8 cellular contexts compared by ENCODE assay signal in the genomic region with DNA sequence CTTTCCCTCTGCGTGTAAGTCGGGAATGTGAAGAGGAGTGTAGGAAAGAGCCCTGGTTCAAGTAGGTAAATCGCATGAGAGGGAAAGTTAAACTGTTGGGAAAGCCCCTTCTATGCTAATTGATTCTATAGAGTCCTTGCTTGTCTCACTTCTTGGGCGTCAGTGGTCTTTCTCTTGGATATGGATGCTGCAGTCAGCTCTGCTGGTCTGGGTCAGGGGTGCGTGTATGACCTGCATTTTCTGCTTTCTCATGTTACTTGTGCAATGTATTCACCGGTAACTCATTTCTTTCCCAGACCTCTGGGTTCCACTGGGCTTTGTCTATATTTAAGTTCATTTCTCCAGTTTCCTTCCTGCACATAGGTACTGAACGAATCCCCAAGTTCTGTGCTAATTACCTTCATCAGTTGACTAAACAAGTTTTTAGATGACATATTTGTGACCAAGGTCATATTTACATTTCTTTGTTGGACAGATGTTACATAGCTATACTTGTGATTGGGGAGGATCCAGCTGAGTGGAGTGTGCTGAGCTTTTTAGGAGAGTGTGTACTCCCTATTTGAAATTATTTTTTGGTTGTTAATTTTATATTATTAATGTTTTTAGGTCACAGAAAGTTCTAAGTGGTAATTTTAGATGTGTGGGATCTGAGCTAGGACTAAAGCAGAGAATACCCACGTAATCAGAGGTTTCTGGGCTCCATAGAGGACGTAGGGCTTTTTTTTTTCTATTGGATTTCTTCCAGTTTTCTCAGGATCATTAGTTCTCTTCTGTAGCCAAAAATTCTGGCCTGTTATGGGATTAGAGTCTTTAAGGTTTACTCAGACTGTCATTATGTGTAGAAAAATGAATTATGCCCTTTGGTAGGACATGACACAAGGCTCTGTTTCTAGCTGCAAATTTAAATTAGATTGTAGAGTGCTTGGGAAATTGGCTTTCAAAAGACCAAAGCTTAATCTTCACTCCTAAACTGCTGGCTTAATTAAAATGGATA. TPM values are rescaled to one million over a fixed set of nuclear protein-coding genes. Genes with fewer than 3 reads are reported as not detected.
DNase-seq lines count a peak whose midpoint lies in the region; ATAC-seq lines count a peak whose summit lies in the region.

No MANE protein-coding gene starts in this region.

- H3K9me3 Mint-ChIP-seq in activated naive CD8-positive, alpha-beta T cell treated with anti-CD3 and anti-CD28 coated beads for 36 hours: no peaks in the 10 kb centered on the region

- H3K4me3 ChIP-seq in iPS DF 6.9 (ENCODE audit: low read length): peak overlapping the region; percentile 64
- H3K4me3 ChIP-seq in skeletal muscle satellite cell (ENCODE audit: low read length): peak overlapping the region; percentile 85

- H3K4me2 ChIP-seq in skeletal muscle satellite cell (ENCODE audit: low read length): peak overlapping the region; percentile 86

- no peaks in the 10 kb centered on the region for H3K27me3 Mint-ChIP-seq in activated naive CD8-positive, alpha-beta T cell treated with anti-CD3 and anti-CD28 coated beads for 36 hours

- peak overlapping the region; percentile 98 for H3K9ac ChIP-seq in skeletal muscle satellite cell (ENCODE audit: low read depth, low read length)

- peak; percentile 43 for DNase-seq in SKM-1 treated with dmso at 0.1 percent for 144 hours (lab: John Stamatoyannopoulos, UW; ENCODE audit: unreplicated experiment)
- no peak for DNase-seq in SKM-1 (lab: John Stamatoyannopoulos, UW; ENCODE audit: unreplicated experiment)
- peak; percentile 75 for DNase-seq in NAMALWA (ENCODE audit: low spot score)
- peak; percentile 17 for DNase-seq in activated naive CD8-positive, alpha-beta T cell treated with anti-CD3 and anti-CD28 coated beads for 36 hours
- no peak for DNase-seq in iPS DF 6.9 (ENCODE audit: low read depth, low spot score)

- H3K27me3 ChIP-seq in iPS DF 6.9 (ENCODE audit: control insufficient read depth, insufficient read depth, low read length) (no peaks in the 10 kb centered on the region), skeletal muscle satellite cell (ENCODE audit: control insufficient read depth, insufficient read depth, low read length) (no peaks in the 10 kb centered on the region)

- no peaks in the 10 kb centered on the region for H3K4me1 ChIP-seq in iPS DF 6.9 (ENCODE audit: control insufficient read depth, insufficient read depth, low read length)
- peaks cover 51% of the 10 kb centered on the region for H3K4me1 ChIP-seq in skeletal muscle satellite cell (ENCODE audit: control insufficient read depth, insufficient read depth, low read length)

- ATAC-seq in GM18867 (IDR thresholded peaks at IDR 0.05; ENCODE audit: unreplicated experiment) (no peak), GM18517 (IDR thresholded peaks at IDR 0.05; ENCODE audit: unreplicated experiment) (no peak)

- peak overlapping the region; percentile 92 for H3K4me3 Mint-ChIP-seq in activated naive CD8-positive, alpha-beta T cell treated with anti-CD3 and anti-CD28 coated beads for 36 hours

- peaks cover 45% of the 10 kb centered on the region for H3K36me3 Mint-ChIP-seq in activated naive CD8-positive, alpha-beta T cell treated with anti-CD3 and anti-CD28 coated beads for 36 hours

- peak overlapping the region; percentile 98 for H3K27ac Mint-ChIP-seq in activated naive CD8-positive, alpha-beta T cell treated with anti-CD3 and anti-CD28 coated beads for 36 hours

- no peak overlapping the region for H3K27ac ChIP-seq in iPS DF 6.9 (ENCODE audit: low read length)

- H3K36me3 ChIP-seq in iPS DF 6.9 (ENCODE audit: control insufficient read depth, insufficient read depth, low read length): peaks cover 4% of the 10 kb centered on the region; the same call in 1 of the 2 replicates
- H3K36me3 ChIP-seq in skeletal muscle satellite cell (ENCODE audit: insufficient read depth, low read length): peaks cover 16% of the 10 kb centered on the region

- H3K4me1 Mint-ChIP-seq in activated naive CD8-positive, alpha-beta T cell treated with anti-CD3 and anti-CD28 coated beads for 36 hours: peaks cover 56% of the 10 kb centered on the region

- no peaks in the 10 kb centered on the region for H3K9me3 ChIP-seq in iPS DF 6.9 (ENCODE audit: control insufficient read depth, insufficient read depth, low read length)
- H3K9me3 ChIP-seq in skeletal muscle satellite cell (replicated peaks; ENCODE audit: low read length): no peaks in the 10 kb centered on the region

- WGBS in iPS DF 6.9 (ENCODE audit: insufficient coverage, insufficient read length): no CpG with 5 or more reads among the region's 9 CpGs

RNA-seq across cellular contexts. Expression of a gene that starts 1.6 kb away (rescaled TPM):
- 100 to 1,000 TPM; 104 to 112 TPM for total RNA-seq in activated naive CD8-positive, alpha-beta T cell treated with anti-CD3 and anti-CD28 coated beads for 36 hours
- 66.2 and 70.0 TPM in 2 replicates for total RNA-seq in skeletal muscle satellite cell (2012; rRNA removed)

RNA-seq across cellular contexts. Expression of a gene that starts 36.2 kb away (rescaled TPM):
- total RNA-seq in activated naive CD8-positive, alpha-beta T cell treated with anti-CD3 and anti-CD28 coated beads for 36 hours: 10 to 100 TPM; 62.5 to 63.8 TPM
- total RNA-seq in skeletal muscle satellite cell (2012; rRNA removed): 47.6 and 54.8 TPM in 2 replicates

Comparison
In these comparisons a context has a peak if more than half of its experiments do, and no peak if none do; other contexts are left out.
1. DNase-seq: peak in SKM-1 treated with dmso at 0.1 percent for 144 hours (single experiment), NAMALWA (single experiment) and activated naive CD8-positive, alpha-beta T cell treated with anti-CD3 and anti-CD28 coated beads for 36 hours (single experiment); none in SKM-1 (single experiment) and iPS DF 6.9 (single experiment).